Comparison of ENCODE assay signal across 14 cellular contexts in the genomic region with DNA sequence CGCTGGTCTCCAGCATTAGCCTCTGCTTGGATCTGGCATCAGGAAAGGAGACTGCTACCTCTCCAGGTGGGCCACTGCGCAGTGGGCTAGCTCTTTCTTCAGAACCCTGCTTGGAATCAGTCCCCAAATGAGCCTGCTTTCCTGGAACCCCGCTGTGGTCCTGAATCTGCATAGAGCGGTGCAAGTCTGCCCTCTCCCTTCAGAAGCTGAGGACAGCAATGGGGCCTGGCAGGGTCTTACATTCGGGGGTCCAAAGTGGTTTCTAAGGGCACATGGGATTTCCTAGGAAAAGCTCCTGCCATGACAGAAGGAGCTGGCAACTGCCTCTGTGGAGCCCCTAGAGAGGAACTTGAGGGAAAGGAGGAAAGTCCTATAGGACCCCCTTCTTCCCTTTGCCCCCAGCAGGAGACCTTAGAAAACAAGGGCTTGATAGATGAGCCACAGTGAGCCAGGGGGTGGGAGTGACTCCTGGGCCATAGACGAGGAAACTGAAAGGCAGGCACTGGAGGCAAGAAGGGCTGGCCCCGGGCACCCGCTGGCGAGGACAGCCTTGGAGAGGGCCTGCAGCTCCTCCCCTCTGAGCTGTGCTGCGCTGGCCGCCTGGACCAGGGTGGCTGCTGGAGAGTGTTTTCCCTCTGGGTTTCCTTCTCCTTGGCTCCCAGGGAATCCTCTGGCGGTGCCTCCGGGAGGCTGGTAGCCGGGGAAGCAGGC. TPM values are rescaled to one million over a fixed set of nuclear protein-coding genes. Genes with fewer than 3 reads are reported as not detected.
DNase-seq lines count a peak whose midpoint lies in the region; ATAC-seq, FAIRE-seq and TF ChIP-seq lines count a peak whose summit lies in the region.
"Had no signal": no experiment of that assay in that cellular context is flagged by ENCODE, and none has a peak within 500 bp of the region (broad histone marks: within the 10 kb centered on the region; RNA-seq: fewer than 3 reads in every experiment).

No MANE protein-coding gene starts in this region.

- peaks cover 79% of the 10 kb centered on the region for H3K27me3 Mint-ChIP-seq in WTC11 (ENCODE audit: low read depth)

- no peak overlapping the region for H3K27ac ChIP-seq in spleen
- H3K27ac ChIP-seq: epithelial cell of prostate had no signal

- H3K36me3 Mint-ChIP-seq in WTC11 = no peaks in the 10 kb centered on the region

- no peaks in the 10 kb centered on the region for H3K36me3 ChIP-seq in spleen

- peak overlapping the region; percentile 73 for H3K4me3 Mint-ChIP-seq in WTC11

- DNase-seq in NCI-H2171 treated with DMSO at 0.1 percent for 48 hours (lab: John Stamatoyannopoulos, UW) (peak; percentile 2), NCI-H2171 (lab: John Stamatoyannopoulos, UW) (no peak), WTC11 (ENCODE audit: low spot score) (peak; percentile 66), spleen (peak; percentile 61), NCI-H748 (lab: John Stamatoyannopoulos, UW; ENCODE audit: unreplicated experiment) (no peak), AG08395 (ENCODE audit: low spot score) (no peak), RCC 7860 (ENCODE audit: low spot score) (no peak)
- DNase-seq: EL; NCI-H1436 treated with DMSO at 0.1 percent for 48 hours; stimulated activated naive CD4-positive, alpha-beta T cell had no signal

- H3K9me3 Mint-ChIP-seq in WTC11 = no peaks in the 10 kb centered on the region

- TF ChIP-seq POLR2A in spleen (IDR thresholded peaks at IDR 0.05) = no peak

- intact Hi-C loops in spleen (cut with DNase I; ENCODE audit: low total_unique reads) = no loop called here

- POLR2A ChIA-PET in WTC11 (lab: Charles Lee) = no interaction called here

- TF ChIP-seq CTCF in WTC11 (IDR thresholded peaks at IDR 0.05) (no peak), spleen (IDR thresholded peaks at IDR 0.05 in 8 of 11, conservative IDR thresholded peaks at IDR 0.05 in 3 of 11) (no peak)

- H3K9me3 ChIP-seq in iPS-18c (ENCODE audit: control insufficient read depth, insufficient read depth, low read length) = peaks cover 2% of the 10 kb centered on the region
- peaks cover 0 to 1% (median 0%) of the 10 kb centered on the region in 8 donors for H3K9me3 ChIP-seq in spleen

- ATAC-seq in WTC11 = peak; percentile 18

- H3K27me3 ChIP-seq in spleen (replicated peaks in 1 of 7) = peaks cover 7 to 98% (median 57%) of the 10 kb centered on the region in 7 donors

- peaks cover 24 to 50% (median 45%) of the 10 kb centered on the region in 6 donors for H3K4me1 ChIP-seq in spleen

- no peak overlapping the region for H3K27ac Mint-ChIP-seq in WTC11

- H3K4me3 ChIP-seq in iPS-18c (ENCODE audit: insufficient read depth, low read depth, low read length) (peak overlapping the region; percentile 52), spleen (peak overlapping the region in 2 of 8 donors; percentile 22 to 57)

- WGBS in spleen, 5 donors = 4 to 9% (median 6%) methylated on average over 9 to 14 of the region's 14 CpGs

- no peak for FAIRE-seq in RCC 7860 (lab: Jason Lieb, UNC)

- peaks cover 17% of the 10 kb centered on the region for H3K4me1 Mint-ChIP-seq in WTC11

- CTCF ChIA-PET in WTC11 (lab: Charles Lee) = interaction anchor here (0.5 to 4.9 kb wide), 38 partner anchors 12 to 419 kb away, joined by 3 to 21 read pairs (median 4); no protein-coding TSS in a partner anchor

TF ChIP-seq in WTC11, 78 proteins besides CTCF, POLR2A, EP300 and RAD21:
- no peak for TF ChIP-seq ZNF138 (CRISPR knock-in tag; conservative IDR thresholded peaks at IDR 0.05)
- TF ChIP-seq, protein P1, sequence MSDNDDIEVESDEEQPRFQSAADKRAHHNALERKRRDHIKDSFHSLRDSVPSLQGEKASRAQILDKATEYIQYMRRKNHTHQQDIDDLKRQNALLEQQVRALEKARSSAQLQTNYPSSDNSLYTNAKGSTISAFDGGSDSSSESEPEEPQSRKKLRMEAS (CRISPR knock-in tag; IDR thresholded peaks at IDR 0.05) = peak; percentile 21; the same call in 1 of the 2 replicates
- TF ChIP-seq STAT6 (CRISPR knock-in tag; conservative IDR thresholded peaks at IDR 0.05; ENCODE audit: low read depth) = no peak
- no peak for TF ChIP-seq NFE2L1 (CRISPR knock-in tag; IDR thresholded peaks at IDR 0.05)

RNA-seq across cellular contexts. Expression of gene VSTM2B, which starts 1.4 kb away (rescaled TPM):
- total RNA-seq in WTC11 (2021) (1.7 to 3.2 TPM (median 2.2 TPM) in 3 replicates), spleen (not detected)
- polyA plus RNA-seq in spleen = not detected
- total RNA-seq: aorta; T-helper 2 cell treated with Interferon-gamma antibody and Interleukin-4, amounts not matched to agents 100 ng/mL and 5 ng/mL, for 36 hours had no signal
- polyA plus RNA-seq: aorta had no signal

Comparison
In these comparisons a context has a peak if more than half of its experiments do, and no peak if none do; other contexts are left out.
1. DNase-seq: peak in NCI-H2171 treated with DMSO at 0.1 percent for 48 hours (single experiment), WTC11 (single experiment) and spleen (single experiment); none in NCI-H2171 (single experiment), NCI-H748 (single experiment), AG08395 (single experiment) and RCC 7860 (single experiment).